In the genomic region with DNA sequence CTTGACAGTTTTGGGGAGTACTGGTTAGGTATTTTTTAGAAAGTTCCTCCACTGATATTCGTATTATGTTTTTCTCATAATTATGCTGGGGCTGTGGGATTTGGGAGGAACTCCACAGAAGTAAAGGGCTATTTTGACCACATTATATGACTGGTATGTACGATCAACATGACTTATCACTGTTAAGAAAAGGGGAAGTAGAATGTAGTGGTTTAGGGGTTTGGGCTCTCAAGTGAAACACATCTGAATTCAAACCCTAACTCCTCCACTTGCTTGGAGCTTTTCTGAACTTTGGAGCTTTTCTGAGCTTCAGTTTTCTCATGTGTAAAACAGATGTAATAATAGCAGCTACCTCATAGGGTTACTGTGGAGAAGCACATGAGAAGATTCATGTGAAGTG, we compare ENCODE assay signal across 12 cellular contexts.
DNase-seq lines count a peak whose midpoint lies in the region; ATAC-seq and TF ChIP-seq lines count a peak whose summit lies in the region.
"Had no signal": no experiment of that assay in that cellular context is flagged by ENCODE, and none has a peak within 500 bp of the region (broad histone marks: within the 10 kb centered on the region; RNA-seq: fewer than 3 reads in every experiment).

No MANE protein-coding gene starts in this region.

- no peaks in the 10 kb centered on the region for H3K9me3 ChIP-seq in OCI-LY3 (ENCODE audit: insufficient read depth, low read length)
- H3K9me3 ChIP-seq: prostate gland had no signal

- H3K27ac Mint-ChIP-seq in nephron progenitor cell: no peak overlapping the region
- no peak overlapping the region for H3K27ac Mint-ChIP-seq in activated naive CD4-positive, alpha-beta T cell treated with anti-CD3 and anti-CD28 coated beads, Interleukin-2, amount 50 U/mL, for 72 hours
- H3K27ac Mint-ChIP-seq: activated naive CD4-positive, alpha-beta T cell treated with anti-CD3 and anti-CD28 coated beads for 36 hours; CD4-positive, CD25-positive, alpha-beta regulatory T cell; T-helper 2 cell treated with Interferon-gamma antibody and Interleukin-4, amounts not matched to agents 5 μg/mL and 100 μg/mL, for 36 hours had no signal

- no peak overlapping the region for H3K27ac ChIP-seq in OCI-LY3 (ENCODE audit: low read length)
- H3K27ac ChIP-seq: prostate gland had no signal

- peaks cover 26% of the 10 kb centered on the region for H3K4me1 ChIP-seq in OCI-LY3 (ENCODE audit: low read length)
- H3K4me1 ChIP-seq: prostate gland had no signal

- H3K9ac ChIP-seq in OCI-LY3 (ENCODE audit: low read length): no peak overlapping the region

- H3K4me3 Mint-ChIP-seq in nephron progenitor cell: no peak overlapping the region
- H3K4me3 Mint-ChIP-seq: activated naive CD4-positive, alpha-beta T cell treated with anti-CD3 and anti-CD28 coated beads for 36 hours; CD4-positive, CD25-positive, alpha-beta regulatory T cell; T-helper 2 cell treated with Interferon-gamma antibody and Interleukin-4, amounts not matched to agents 5 μg/mL and 100 μg/mL, for 36 hours had no signal

- DNase-seq in GM13976 (ENCODE audit: low spot score) (peak; percentile 46), GOT3 (lab: John Stamatoyannopoulos, UW) (no peak), nephron progenitor cell (no peak)
- DNase-seq in stimulated activated CD4-positive, alpha-beta T cell treated with anti-CD3 and anti-CD28 coated beads, Interleukin-1b, Interleukin-23, amount 100 ng/mL, for 48 hours: no peak
- DNase-seq in activated naive CD4-positive, alpha-beta T cell treated with anti-CD3 and anti-CD28 coated beads, Interleukin-2, amount 50 U/mL, for 72 hours (ENCODE audit: low spot score in 2 of 2): no peak
- DNase-seq: activated naive CD4-positive, alpha-beta T cell treated with anti-CD3 and anti-CD28 coated beads for 36 hours; CD4-positive, CD25-positive, alpha-beta regulatory T cell had no signal

- no peaks in the 10 kb centered on the region for H3K36me3 ChIP-seq in OCI-LY3 (replicated peaks; ENCODE audit: low read depth, low read length)
- H3K36me3 ChIP-seq: prostate gland had no signal

- peak overlapping the region; percentile 33; the same call in 1 of the 2 replicates for H3K4me3 ChIP-seq in OCI-LY3 (ENCODE audit: low read length)
- H3K4me3 ChIP-seq: prostate gland had no signal

- no peaks in the 10 kb centered on the region for H3K79me2 ChIP-seq in OCI-LY3 (ENCODE audit: low read length)

- in situ Hi-C loops in GM13976 (cut with MboI; ENCODE audit: low sequenced_read_pairs, unreplicated experiment): no loop called here

- no peaks in the 10 kb centered on the region for H3K4me1 Mint-ChIP-seq in nephron progenitor cell
- H3K4me1 Mint-ChIP-seq: CD4-positive, CD25-positive, alpha-beta regulatory T cell had no signal

- peak overlapping the region; percentile 67 for H3K4me2 ChIP-seq in OCI-LY3 (ENCODE audit: low read length)

- ATAC-seq in GM21360 (IDR thresholded peaks at IDR 0.05; ENCODE audit: unreplicated experiment): peak; percentile 95
- ATAC-seq in HG03095 (IDR thresholded peaks at IDR 0.05; ENCODE audit: unreplicated experiment): peak; percentile 97
- ATAC-seq in activated naive CD4-positive, alpha-beta T cell treated with anti-CD3 and anti-CD28 coated beads, Interleukin-2, amount 50 U/mL, for 72 hours: no peak

- H3K27me3 ChIP-seq in OCI-LY3 (ENCODE audit: low read depth, low read length): no peaks in the 10 kb centered on the region

- no peak overlapping the region for H2AFZ ChIP-seq in OCI-LY3 (ENCODE audit: low read depth, low read length)

- no peaks in the 10 kb centered on the region for H4K20me1 ChIP-seq in OCI-LY3 (ENCODE audit: insufficient read depth, low read length)

- peaks cover 39% of the 10 kb centered on the region for H3K9me3 Mint-ChIP-seq in nephron progenitor cell
- peaks cover 0 to 5% of the 10 kb centered on the region in 2 donors for H3K9me3 Mint-ChIP-seq in activated naive CD4-positive, alpha-beta T cell treated with anti-CD3 and anti-CD28 coated beads, Interleukin-2, amount 50 U/mL, for 72 hours
- H3K9me3 Mint-ChIP-seq: activated naive CD4-positive, alpha-beta T cell treated with anti-CD3 and anti-CD28 coated beads for 36 hours had no signal

- no peaks in the 10 kb centered on the region for H3K36me3 Mint-ChIP-seq in nephron progenitor cell (ENCODE audit: low read depth)
- H3K36me3 Mint-ChIP-seq in activated naive CD4-positive, alpha-beta T cell treated with anti-CD3 and anti-CD28 coated beads, Interleukin-2, amount 50 U/mL, for 72 hours: no peaks in the 10 kb centered on the region
- H3K36me3 Mint-ChIP-seq: CD4-positive, CD25-positive, alpha-beta regulatory T cell had no signal

- TF ChIP-seq CTCF in GM13976 (IDR thresholded peaks at IDR 0.05; ENCODE audit: borderline replicate concordance, control extremely low read depth, extremely low read depth, insufficient read depth, missing control alignments) (no peak), OCI-LY3 (IDR thresholded peaks at IDR 0.05; ENCODE audit: low read depth, low read length) (no peak), nephron progenitor cell (IDR thresholded peaks at IDR 0.05) (no peak)

- peaks cover 3% of the 10 kb centered on the region for H3K27me3 Mint-ChIP-seq in nephron progenitor cell (ENCODE audit: low read depth, poor library complexity)

Comparison
In these comparisons a context has a peak if more than half of its experiments do, and no peak if none do; other contexts are left out.
1. ATAC-seq: peak in GM21360 (single experiment) and HG03095 (single experiment); none in activated naive CD4-positive, alpha-beta T cell treated with anti-CD3 and anti-CD28 coated beads, Interleukin-2, amount 50 U/mL, for 72 hours (0 of 2).